Comparison of ENCODE assay signal across 19 cellular contexts in genomic region chr16:19542138-19542821, GRCh38. TPM values are rescaled to one million over a fixed set of nuclear protein-coding genes. Genes with fewer than 3 reads are reported as not detected.
DNase-seq lines count a peak whose midpoint lies in the region; ATAC-seq, FAIRE-seq and TF ChIP-seq lines count a peak whose summit lies in the region.
"Had no signal": no experiment of that assay in that cellular context is flagged by ENCODE, and none has a peak within 500 bp of the region (broad histone marks: within the 10 kb centered on the region; RNA-seq: fewer than 3 reads in every experiment).

No MANE protein-coding gene starts in this region.

- H3K36me3 Mint-ChIP-seq in astrocyte (ENCODE audit: low read depth, unreplicated experiment): peaks cover 20% of the 10 kb centered on the region

- no peak for FAIRE-seq in astrocyte (lab: Jason Lieb, UNC)
- FAIRE-seq: endometrium, G401.6 had no signal

- H3K4me3 Mint-ChIP-seq in astrocyte (ENCODE audit: unreplicated experiment): no peak overlapping the region
- H3K4me3 Mint-ChIP-seq: activated CD8-positive, alpha-beta T cell treated with anti-CD3 and anti-CD28 coated beads for 36 hours; H9; natural killer cell; T-helper 2 cell treated with Interferon-gamma antibody and Interleukin-4, amounts not matched to agents 5 μg/mL and 100 μg/mL, for 36 hours had no signal

- no peak overlapping the region for H3K9ac ChIP-seq in astrocyte (ENCODE audit: low read length)
- H3K9ac ChIP-seq: BLaER1 treated with 17β-estradiol and CSF1 and Interleukin-3, amounts not matched to agents 10 nM and 100 nM had no signal

- ATAC-seq in GM21447 (IDR thresholded peaks at IDR 0.05; ENCODE audit: unreplicated experiment) (no peak), GM18498 (IDR thresholded peaks at IDR 0.05; ENCODE audit: unreplicated experiment) (no peak), HG03108 (IDR thresholded peaks at IDR 0.05; ENCODE audit: unreplicated experiment) (no peak)
- ATAC-seq: activated CD8-positive, alpha-beta T cell treated with anti-CD3 and anti-CD28 coated beads for 36 hours; left cardiac atrium; natural killer cell had no signal

- no peak overlapping the region for H2AFZ ChIP-seq in astrocyte (ENCODE audit: low read depth, low read length)

- no peaks in the 10 kb centered on the region for H3K27me3 Mint-ChIP-seq in astrocyte (ENCODE audit: low read depth, unreplicated experiment)
- H3K27me3 Mint-ChIP-seq: activated CD8-positive, alpha-beta T cell treated with anti-CD3 and anti-CD28 coated beads for 36 hours had no signal

- no peaks in the 10 kb centered on the region for H3K27me3 ChIP-seq in astrocyte (ENCODE audit: insufficient read depth, low read length)
- H3K27me3 ChIP-seq: BLaER1 treated with 17β-estradiol and CSF1 and Interleukin-3, amounts not matched to agents 10 nM and 100 nM; breast epithelium; Peyer's patch; sigmoid colon had no signal

- H3K79me2 ChIP-seq in astrocyte (ENCODE audit: insufficient read depth, low read length): no peaks in the 10 kb centered on the region

- peaks cover 2% of the 10 kb centered on the region for H3K9me3 Mint-ChIP-seq in astrocyte (ENCODE audit: unreplicated experiment)
- H3K9me3 Mint-ChIP-seq: activated CD8-positive, alpha-beta T cell treated with anti-CD3 and anti-CD28 coated beads for 36 hours; H9 had no signal

- TF ChIP-seq CTCF in astrocyte (IDR thresholded peaks at IDR 0.05; ENCODE audit: insufficient read depth, low read depth, low read length): no peak

- H3K27ac Mint-ChIP-seq in astrocyte (ENCODE audit: unreplicated experiment): no peak overlapping the region
- H3K27ac Mint-ChIP-seq: activated CD8-positive, alpha-beta T cell treated with anti-CD3 and anti-CD28 coated beads for 36 hours; H9; natural killer cell; T-helper 2 cell treated with Interferon-gamma antibody and Interleukin-4, amounts not matched to agents 5 μg/mL and 100 μg/mL, for 36 hours had no signal

- no peak overlapping the region for H3K4me3 ChIP-seq in astrocyte (ENCODE audit: insufficient read depth, low read depth, low read length)
- H3K4me3 ChIP-seq: BLaER1 treated with 17β-estradiol and CSF1 and Interleukin-3, amounts not matched to agents 10 nM and 100 nM; breast epithelium; Peyer's patch; sigmoid colon had no signal

- no peaks in the 10 kb centered on the region for H3K4me1 Mint-ChIP-seq in astrocyte (ENCODE audit: low read depth, unreplicated experiment)
- H3K4me1 Mint-ChIP-seq: H9, natural killer cell had no signal

- peak; percentile 93 for DNase-seq in NCI-H1092 treated with DMSO at 0.1 percent for 48 hours (lab: John Stamatoyannopoulos, UW)
- peak; percentile 93 for DNase-seq in NCI-H2196 treated with DMSO at 0.1 percent for 48 hours (lab: John Stamatoyannopoulos, UW; ENCODE audit: unreplicated experiment)
- peak; percentile 2 for DNase-seq in astrocyte (ENCODE audit: low read depth)
- peak in 1 of 49 donors; percentile 7 for DNase-seq in substantia nigra (lab: John Stamatoyannopoulos, UW)
- no peak for DNase-seq in islet precursor cell
- DNase-seq: activated CD8-positive, alpha-beta T cell treated with anti-CD3 and anti-CD28 coated beads for 36 hours; H9; left cardiac atrium; natural killer cell; Peyer's patch; sigmoid colon had no signal

- no peaks in the 10 kb centered on the region for H3K9me3 ChIP-seq in astrocyte (ENCODE audit: insufficient read depth, low read depth, low read length)
- H3K9me3 ChIP-seq: breast epithelium, Peyer's patch, sigmoid colon had no signal

- no peak overlapping the region for H3K4me2 ChIP-seq in astrocyte (ENCODE audit: low read length)
- H3K4me2 ChIP-seq: BLaER1 treated with 17β-estradiol and CSF1 and Interleukin-3, amounts not matched to agents 10 nM and 100 nM had no signal

- H4K20me1 ChIP-seq in astrocyte (ENCODE audit: insufficient read depth, low read length): no peaks in the 10 kb centered on the region
- H4K20me1 ChIP-seq: BLaER1 treated with 17β-estradiol and CSF1 and Interleukin-3, amounts not matched to agents 10 nM and 100 nM had no signal

- no peak overlapping the region for H3K27ac ChIP-seq in astrocyte (ENCODE audit: low read depth, low read length)
- peak overlapping the region; percentile 3 for H3K27ac ChIP-seq in substantia nigra (ENCODE audit: low read depth, low read length, poor library complexity, severe bottlenecking)
- H3K27ac ChIP-seq: BLaER1 treated with 17β-estradiol and CSF1 and Interleukin-3, amounts not matched to agents 10 nM and 100 nM; breast epithelium; sigmoid colon had no signal

- H3K36me3 ChIP-seq in astrocyte (ENCODE audit: insufficient read depth, low read length): peaks cover 9% of the 10 kb centered on the region

- no peaks in the 10 kb centered on the region for H3K4me1 ChIP-seq in astrocyte (ENCODE audit: insufficient read depth, low read length)
- H3K4me1 ChIP-seq: BLaER1 treated with 17β-estradiol and CSF1 and Interleukin-3, amounts not matched to agents 10 nM and 100 nM; breast epithelium; sigmoid colon had no signal

RNA-seq across cellular contexts. Expression of gene VPS35L, which starts 13.2 kb away (rescaled TPM):
- 45.0 and 51.0 TPM in 2 replicates for total RNA-seq in astrocyte

RNA-seq across cellular contexts. Expression of gene CCP110, which starts 18.5 kb away (rescaled TPM):
- total RNA-seq in astrocyte: 14.6 and 14.7 TPM in 2 replicates

RNA-seq across cellular contexts. Expression of gene GDE1, which starts 20.4 kb away (rescaled TPM):
- total RNA-seq in astrocyte: 94.7 and 99.7 TPM in 2 replicates
